29 cellular contexts compared by ENCODE assay signal in the genomic region with DNA sequence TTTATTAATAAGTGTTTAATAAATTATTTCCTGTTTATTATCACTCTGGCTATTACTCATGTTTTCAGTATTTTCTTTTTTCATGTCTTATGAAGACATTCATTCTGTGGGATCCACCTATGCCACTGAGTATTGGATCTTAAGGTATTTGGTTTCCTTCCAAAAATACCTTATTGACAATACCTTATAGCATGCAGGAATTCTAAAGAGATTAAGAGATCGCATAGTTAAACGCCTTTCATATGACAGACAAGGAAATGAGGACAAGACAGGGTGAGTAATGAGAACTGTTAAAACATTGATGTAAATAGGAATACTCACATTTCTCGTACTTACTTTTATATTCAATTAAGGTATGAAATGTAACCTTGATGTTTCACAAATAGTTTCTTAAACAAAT. TPM values are rescaled to one million over a fixed set of nuclear protein-coding genes. Genes with fewer than 3 reads are reported as not detected.
"Had no signal": no experiment of that assay in that cellular context is flagged by ENCODE, and none has a peak within 500 bp of the region (broad histone marks: within the 10 kb centered on the region; RNA-seq: fewer than 3 reads in every experiment).

No MANE protein-coding gene starts in this region.

- H3K9me3 ChIP-seq: MG63, SJCRH30, SK-N-SH had no signal

- FAIRE-seq: astrocyte had no signal

- H3K9me3 Mint-ChIP-seq: activated naive CD4-positive, alpha-beta T cell treated with anti-CD3 and anti-CD28 coated beads for 36 hours; activated T-cell treated with anti-CD3 and anti-CD28 coated beads, Interleukin-2, amount 50 U/mL, for 24 hours; brain had no signal

- H3K27ac Mint-ChIP-seq: activated CD8-positive, alpha-beta memory T cell treated with anti-CD3 and anti-CD28 coated beads, Interleukin-2, amount 10 ng/mL, durations not matched to agents 7 days and 5 days; activated CD8-positive, alpha-beta T cell treated with anti-CD3 and anti-CD28 coated beads, Interleukin-2, amount 10 ng/mL, durations not matched to agents 7 days and 5 days; activated naive CD4-positive, alpha-beta T cell treated with anti-CD3 and anti-CD28 coated beads for 36 hours; activated naive CD8-positive, alpha-beta T cell; activated T-cell treated with anti-CD3 and anti-CD28 coated beads, Interleukin-2, amount 50 U/mL, for 24 hours; brain had no signal

- H3K9ac ChIP-seq: SK-N-SH had no signal

- H3K4me1 Mint-ChIP-seq: brain had no signal

- H3K27me3 ChIP-seq: MG63, SJCRH30 had no signal

- H3K4me1 ChIP-seq: SJCRH30 had no signal

- ATAC-seq: activated CD8-positive, alpha-beta memory T cell treated with anti-CD3 and anti-CD28 coated beads, Interleukin-2, amount 10 ng/mL, durations not matched to agents 7 days and 5 days; activated CD8-positive, alpha-beta T cell treated with anti-CD3 and anti-CD28 coated beads, Interleukin-2, amount 10 ng/mL, durations not matched to agents 7 days and 5 days; Right ventricle myocardium inferior had no signal

- H3K27me3 Mint-ChIP-seq: brain had no signal

- H3K36me3 Mint-ChIP-seq: activated CD8-positive, alpha-beta memory T cell treated with anti-CD3 and anti-CD28 coated beads, Interleukin-2, amount 10 ng/mL, durations not matched to agents 7 days and 5 days; activated naive CD8-positive, alpha-beta T cell; brain had no signal

- H3K9me2 ChIP-seq: SK-N-SH had no signal

- H2AFZ ChIP-seq: PC-9 had no signal

- H3K36me3 ChIP-seq: MG63, SJCRH30, WERI-Rb-1 had no signal

- H3K4me3 Mint-ChIP-seq: activated CD8-positive, alpha-beta memory T cell treated with anti-CD3 and anti-CD28 coated beads, Interleukin-2, amount 10 ng/mL, durations not matched to agents 7 days and 5 days; activated CD8-positive, alpha-beta T cell treated with anti-CD3 and anti-CD28 coated beads, Interleukin-2, amount 10 ng/mL, durations not matched to agents 7 days and 5 days; activated naive CD4-positive, alpha-beta T cell treated with anti-CD3 and anti-CD28 coated beads for 36 hours; activated naive CD8-positive, alpha-beta T cell; activated T-cell treated with anti-CD3 and anti-CD28 coated beads, Interleukin-2, amount 50 U/mL, for 24 hours; brain had no signal

- H3K4me2 ChIP-seq: PC-9, SK-N-SH had no signal

- H3K27ac ChIP-seq: PC-9, SJCRH30, WERI-Rb-1 had no signal

- H3K4me3 ChIP-seq: MG63, PC-9, SJCRH30 had no signal

- DNase-seq: activated CD4-positive, alpha-beta T cell treated with anti-CD3 and anti-CD28 coated beads for 48 hours; activated CD4-positive, alpha-beta T cell treated with anti-CD3 and anti-CD28 coated beads, Interleukin-2, amount 50 U/mL, for 4 hours; activated CD4-positive, CD25-positive, alpha-beta regulatory T cell treated with anti-CD3 and anti-CD28 coated beads, Interleukin-2, amount 50 U/mL, for 72 hours; activated CD8-positive, alpha-beta memory T cell treated with anti-CD3 and anti-CD28 coated beads, Interleukin-2, amount 10 ng/mL, durations not matched to agents 7 days and 5 days; activated CD8-positive, alpha-beta T cell treated with anti-CD3 and anti-CD28 coated beads, Interleukin-2, amount 10 ng/mL, durations not matched to agents 7 days and 5 days; activated gamma-delta T cell; activated naive CD4-positive, alpha-beta T cell treated with anti-CD3 and anti-CD28 coated beads for 36 hours; activated T-cell treated with anti-CD3 and anti-CD28 coated beads, Interleukin-2, amount 50 U/mL, for 24 hours; amygdala; cerebellar nuclear complex; MG63; MV-4-11; NCI-H1092 treated with DMSO at 0.1 percent for 48 hours; NCI-H1436 treated with DMSO at 0.1 percent for 48 hours; NCI-H187; NCI-H2081; NCI-H446; NCI-H524; SJCRH30; SK-N-SH; T-helper 1 cell; WERI-Rb-1 had no signal

RNA-seq across cellular contexts. Expression of a gene that starts 38.2 kb away (rescaled TPM):
- total RNA-seq: activated CD8-positive, alpha-beta memory T cell treated with anti-CD3 and anti-CD28 coated beads, Interleukin-2, amount 10 ng/mL, durations not matched to agents 7 days and 5 days; activated CD8-positive, alpha-beta T cell treated with anti-CD3 and anti-CD28 coated beads, Interleukin-2, amount 10 ng/mL, durations not matched to agents 7 days and 5 days; activated naive CD4-positive, alpha-beta T cell treated with anti-CD3 and anti-CD28 coated beads for 36 hours; cardiac septum; PC-9; Right ventricle myocardium inferior; SJCRH30; T-helper 2 cell treated with Interferon-gamma antibody and Interleukin-4, amounts not matched to agents 100 ng/mL and 5 ng/mL, for 36 hours had no signal
- polyA plus RNA-seq: SK-N-SH had no signal
